ENCODE assay signal across 8 cellular contexts in the genomic region with DNA sequence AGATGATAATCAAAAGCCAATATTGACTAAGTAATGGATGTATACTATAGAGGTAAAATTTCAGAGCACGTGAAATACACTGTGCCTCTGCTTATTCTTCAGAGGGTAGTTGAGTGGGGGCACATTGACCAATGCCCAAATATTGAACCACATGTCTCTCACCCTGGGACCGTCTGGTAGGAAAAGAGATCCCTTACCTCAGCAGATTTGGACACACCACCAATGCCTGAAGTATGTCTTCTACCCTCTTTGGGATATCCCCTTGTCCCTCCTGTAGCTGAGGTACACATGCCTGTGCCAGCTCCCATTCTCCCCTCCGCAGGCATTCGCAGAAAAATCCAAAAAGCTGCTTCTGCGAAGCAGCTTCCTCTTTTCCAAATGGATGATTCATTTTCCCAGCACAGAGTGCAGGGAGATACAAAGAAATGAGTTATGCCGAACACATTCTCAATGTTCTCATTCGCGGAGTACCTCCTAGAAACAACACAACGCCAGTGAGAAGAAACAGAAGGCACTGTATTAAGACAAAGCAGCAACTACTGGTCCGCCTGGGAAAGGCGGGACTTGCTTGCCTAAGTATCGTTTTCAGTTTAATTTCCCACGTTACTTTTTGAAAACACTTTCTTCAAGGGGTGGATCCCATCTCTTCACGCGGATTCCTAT. TPM values are rescaled to one million over a fixed set of nuclear protein-coding genes. Genes with fewer than 3 reads are reported as not detected.
DNase-seq lines count a peak whose midpoint lies in the region; ATAC-seq and TF ChIP-seq lines count a peak whose summit lies in the region.

No MANE protein-coding gene starts in this region.

- H3K27me3 ChIP-seq in right cardiac atrium (ENCODE audit: control insufficient read depth, insufficient read depth), result no peaks in the 10 kb centered on the region
- H3K27me3 ChIP-seq in sigmoid colon, result no peaks in the 10 kb centered on the region

- H3K27ac ChIP-seq in HEK293 (ENCODE audit: extremely low read depth, low read depth, low read length) (no peak overlapping the region), right cardiac atrium (ENCODE audit: low read length) (no peak overlapping the region), sigmoid colon (peak overlapping the region; percentile 80 to 84 (median 82))

- TF ChIP-seq POLR2A in sigmoid colon (IDR thresholded peaks at IDR 0.05), result no peak

- peaks cover 11% of the 10 kb centered on the region for H3K36me3 Mint-ChIP-seq in activated CD4-positive, alpha-beta memory T cell treated with anti-CD3 and anti-CD28 coated beads for 36 hours

- no peaks in the 10 kb centered on the region for H3K4me1 ChIP-seq in HEK293 (ENCODE audit: control insufficient read depth, insufficient read depth, low read length)
- H3K4me1 ChIP-seq in right cardiac atrium (ENCODE audit: control insufficient read depth, insufficient read depth, low read length), result no peaks in the 10 kb centered on the region
- peaks cover 0 to 30% (median 26%) of the 10 kb centered on the region in 4 donors for H3K4me1 ChIP-seq in sigmoid colon

- H3K9me3 Mint-ChIP-seq in activated CD4-positive, alpha-beta memory T cell treated with anti-CD3 and anti-CD28 coated beads for 36 hours, result no peaks in the 10 kb centered on the region

- peaks cover 43% of the 10 kb centered on the region for H3K4me1 Mint-ChIP-seq in activated CD4-positive, alpha-beta memory T cell treated with anti-CD3 and anti-CD28 coated beads for 36 hours (ENCODE audit: low read depth)

- H3K4me3 ChIP-seq in AG04449 (ENCODE audit: low read depth, low read length) (peak overlapping the region; percentile 96), HEK293 (ENCODE audit: low read depth, low read length) (peak overlapping the region; percentile 86), right cardiac atrium (ENCODE audit: low read length) (peak overlapping the region; percentile 70), sigmoid colon (peak overlapping the region; percentile 71 to 87 (median 74))

- 5% methylated on average over 15 of the region's 15 CpGs for WGBS in right cardiac atrium
- WGBS in sigmoid colon, 2 donors, result 6 to 8% methylated on average over 15 of the region's 15 CpGs

- ATAC-seq in right cardiac atrium (no peak), HG02588 (IDR thresholded peaks at IDR 0.05; ENCODE audit: unreplicated experiment) (no peak)

- peak overlapping the region; percentile 93 for H3K4me3 Mint-ChIP-seq in activated CD4-positive, alpha-beta memory T cell treated with anti-CD3 and anti-CD28 coated beads for 36 hours

- POLR2A ChIA-PET in AG04449 (lab: Yijun Ruan, JAX), result no interaction called here
- POLR2A ChIA-PET in HEK293 (lab: Yijun Ruan, JAX), result no interaction called here
- POLR2A ChIA-PET in activated CD4-positive, alpha-beta memory T cell treated with anti-CD3 and anti-CD28 coated beads for 36 hours (lab: Charles Lee), result interaction anchor here (1.0 to 1.9 kb wide), 2 partner anchors 216 to 1000 kb away, joined by 3 to 8 read pairs; a partner anchor contains a TSS

- peaks cover 5 to 25% of the 10 kb centered on the region in 2 experiments; a peak in 2 of 3 replicates for H3K36me3 ChIP-seq in HEK293 (ENCODE audit: control insufficient read depth in 2 of 2, insufficient read depth in 1 of 2, low read length in 2 of 2)
- peaks cover 0 to 30% (median 3%) of the 10 kb centered on the region in 4 donors for H3K36me3 ChIP-seq in sigmoid colon

- H3K9me3 ChIP-seq in HEK293 (ENCODE audit: control insufficient read depth, insufficient read depth, low read depth, low read length) (no peaks in the 10 kb centered on the region), right cardiac atrium (ENCODE audit: control insufficient read depth, low read length) (no peaks in the 10 kb centered on the region), sigmoid colon (no peaks in the 10 kb centered on the region)

- no peaks in the 10 kb centered on the region for H3K27me3 Mint-ChIP-seq in activated CD4-positive, alpha-beta memory T cell treated with anti-CD3 and anti-CD28 coated beads for 36 hours

- DNase-seq in AG04449 (ENCODE audit: low read depth, low spot score) (no peak), right cardiac atrium (no peak), sigmoid colon (no peak), NCI-H345 (lab: John Stamatoyannopoulos, UW) (no peak), GOT3 (lab: John Stamatoyannopoulos, UW) (no peak)
- DNase-seq in activated CD4-positive, alpha-beta memory T cell treated with anti-CD3 and anti-CD28 coated beads for 36 hours, result no peak

- TF ChIP-seq EP300 in sigmoid colon (IDR thresholded peaks at IDR 0.05), result no peak

- CTCF ChIA-PET in AG04449 (lab: Yijun Ruan, JAX), result no interaction called here
- CTCF ChIA-PET in HEK293 (lab: Yijun Ruan, JAX), result no interaction called here
- CTCF ChIA-PET in activated CD4-positive, alpha-beta memory T cell treated with anti-CD3 and anti-CD28 coated beads for 36 hours (lab: Charles Lee), result no interaction called here

- H3K27ac Mint-ChIP-seq in activated CD4-positive, alpha-beta memory T cell treated with anti-CD3 and anti-CD28 coated beads for 36 hours, result peak overlapping the region; percentile 90

- no peak for TF ChIP-seq CTCF in AG04449 (IDR thresholded peaks at IDR 0.05; ENCODE audit: insufficient read depth, low read length, missing control alignments)
- TF ChIP-seq CTCF in HEK293 (tag by site-specific recombination; IDR thresholded peaks at IDR 0.05), result no peak
- no peak for TF ChIP-seq CTCF in sigmoid colon (IDR thresholded peaks at IDR 0.05)

- intact Hi-C loops in activated CD4-positive, alpha-beta memory T cell treated with anti-CD3 and anti-CD28 coated beads for 36 hours (cut with micrococcal nuclease), result loop anchor here (2.0 to 10.0 kb wide), 6 partner anchors 121 to 1308 kb away; a partner anchor contains a TSS
- intact Hi-C loops in right cardiac atrium (cut with DNase I) (no loop called here), sigmoid colon (cut with DNase I) (no loop called here)

TF ChIP-seq in HEK293, 187 proteins besides CTCF, POLR2A, EP300 and RAD21:
- peak; percentile 76 for TF ChIP-seq ZNF335 (tag by site-specific recombination; conservative IDR thresholded peaks at IDR 0.05)
- TF ChIP-seq ZNF830 (tag by site-specific recombination; IDR thresholded peaks at IDR 0.05; ENCODE audit: low read depth), result no peak
TF ChIP-seq in HEK293: peak in this region for 1.

RNA-seq across cellular contexts. Expression of a gene that starts 0.7 kb away (rescaled TPM):
- 10 to 100 TPM; 12.5 to 12.6 TPM for total RNA-seq in activated CD4-positive, alpha-beta memory T cell treated with anti-CD3 and anti-CD28 coated beads for 36 hours
- total RNA-seq in right cardiac atrium, result 10 to 100 TPM; 13.3 to 17.0 (median 14.6) TPM
- polyA plus RNA-seq in right cardiac atrium, result 5.2 TPM
- 10 to 100 TPM; 16.6 to 48.7 (median 22.1) TPM for total RNA-seq in sigmoid colon
- polyA plus RNA-seq in sigmoid colon, result 10 to 100 TPM in 1 of 3 donors, 1 to 10 TPM in 2; 1.8 to 10.5 (median 4.2) TPM

RNA-seq across cellular contexts. Expression of a gene that starts 3.9 kb away (rescaled TPM):
- total RNA-seq in activated CD4-positive, alpha-beta memory T cell treated with anti-CD3 and anti-CD28 coated beads for 36 hours, result 10 to 100 TPM; 32.3 to 34.3 TPM
- total RNA-seq in right cardiac atrium (1 to 10 TPM; 3.3 to 5.3 (median 4.1) TPM), sigmoid colon (10 to 100 TPM in 2 of 4 donors, 1 to 10 TPM in 2; 7.1 to 24.4 (median 16.8) TPM)
- polyA plus RNA-seq in right cardiac atrium (0.88 TPM), sigmoid colon (1 to 10 TPM; 2.4 to 6.9 (median 4.3) TPM)

Comparison
In these comparisons a context has a peak if more than half of its experiments do, and no peak if none do; other contexts are left out.
1. H3K27ac ChIP-seq: peak in sigmoid colon (4 of 4); none in HEK293 (single experiment) and right cardiac atrium (single experiment).
2. Peak in every context shown above with its lines, with median percentiles within 50 percentile points of each other: H3K4me3 ChIP-seq.